Comparison of ENCODE assay signal across 11 cellular contexts in the genomic region with DNA sequence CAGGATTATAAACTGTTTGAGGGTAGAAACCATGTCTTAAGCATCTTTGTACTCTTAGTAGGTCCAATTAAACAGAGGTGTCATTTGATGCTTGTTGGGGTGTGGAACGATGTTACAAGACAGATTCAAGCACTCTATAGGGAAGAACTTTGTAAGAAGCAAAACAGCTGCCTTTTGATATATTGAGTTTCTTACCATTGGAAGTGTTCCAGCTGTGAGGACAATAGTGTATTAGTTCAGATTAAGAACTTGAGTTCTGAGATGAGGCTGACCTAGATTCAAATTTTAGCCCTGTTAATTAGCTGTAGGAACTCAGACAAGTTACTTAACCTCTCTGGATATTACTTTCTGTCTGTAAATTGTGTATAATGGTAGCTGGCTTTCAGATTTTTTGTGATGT.
DNase-seq lines count a peak whose midpoint lies in the region.
"Had no signal": no experiment of that assay in that cellular context is flagged by ENCODE, and none has a peak within 500 bp of the region (broad histone marks: within the 10 kb centered on the region; RNA-seq: fewer than 3 reads in every experiment).

No MANE protein-coding gene starts in this region.

- DNase-seq in NCI-H1105 treated with DMSO at 0.1 percent for 48 hours (lab: John Stamatoyannopoulos, UW) (peak; percentile 10), NCI-H1105 (lab: John Stamatoyannopoulos, UW) (no peak), amniotic epithelial cell (ENCODE audit: low read depth) (peak; percentile 11), foreskin melanocyte (peak; percentile 42), retina (no peak), NCI-H146 (lab: John Stamatoyannopoulos, UW) (no peak)
- no peak for DNase-seq in activated effector memory CD4-positive, alpha-beta T cell treated with Interleukin-2 at 50 U/mL for 16 hours
- DNase-seq: Caco-2; CD8-positive, alpha-beta memory T cell; DND-41; GDM1 had no signal

Comparison
In these comparisons a context has a peak if more than half of its experiments do, and no peak if none do; other contexts are left out.
1. DNase-seq: peak in NCI-H1105 treated with DMSO at 0.1 percent for 48 hours (single experiment), amniotic epithelial cell (single experiment) and foreskin melanocyte (single experiment); none in NCI-H1105 (single experiment), activated effector memory CD4-positive, alpha-beta T cell treated with Interleukin-2 at 50 U/mL for 16 hours (single experiment), retina (single experiment) and NCI-H146 (single experiment).